Comparison of ENCODE assay signal across 8 cellular contexts in the genomic region with DNA sequence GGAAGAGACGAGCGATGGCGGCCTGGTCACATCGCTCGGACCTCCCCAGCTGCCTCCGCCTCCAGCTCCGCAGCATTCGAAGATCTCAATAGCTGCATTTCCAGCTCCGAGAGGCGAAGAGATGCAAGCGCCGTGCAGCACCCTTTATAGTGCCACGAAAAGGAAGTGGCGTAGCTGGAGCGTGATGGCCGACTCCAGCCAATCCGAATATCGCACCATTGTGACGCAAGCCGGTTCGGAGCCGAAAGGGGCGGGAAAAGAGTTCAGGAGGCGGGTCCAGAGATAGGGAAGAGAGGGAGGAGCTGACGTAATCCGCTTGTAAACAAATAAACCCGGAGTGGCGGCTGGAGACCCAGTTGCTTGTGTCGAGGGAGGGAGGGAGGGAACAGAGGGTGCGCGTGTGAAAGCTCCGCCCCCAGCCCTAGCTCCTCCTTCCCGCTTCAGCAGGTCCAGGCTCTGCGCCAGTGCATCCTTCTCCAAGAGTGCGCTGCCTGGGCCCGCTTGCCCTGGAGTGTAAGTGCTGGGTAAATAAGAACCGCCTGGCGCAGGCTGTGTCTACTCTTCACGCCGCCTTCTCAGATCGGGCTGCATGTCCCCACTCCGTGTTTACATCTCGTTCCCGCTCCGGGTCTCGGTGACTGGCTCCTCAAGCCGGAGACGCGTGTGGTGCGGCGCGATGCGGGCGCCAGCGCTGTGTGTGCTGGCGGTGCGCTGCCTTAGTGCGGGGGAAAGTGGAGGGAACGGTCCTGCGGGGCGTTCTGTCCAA. TPM values are rescaled to one million over a fixed set of nuclear protein-coding genes. Genes with fewer than 3 reads are reported as not detected.
DNase-seq lines count a peak whose midpoint lies in the region; ATAC-seq, FAIRE-seq and TF ChIP-seq lines count a peak whose summit lies in the region.

A gene with protein sequence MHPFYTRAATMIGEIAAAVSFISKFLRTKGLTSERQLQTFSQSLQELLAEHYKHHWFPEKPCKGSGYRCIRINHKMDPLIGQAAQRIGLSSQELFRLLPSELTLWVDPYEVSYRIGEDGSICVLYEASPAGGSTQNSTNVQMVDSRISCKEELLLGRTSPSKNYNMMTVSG (minus strand): TSS at position 116 of the 766 bp plus-strand sequence. CDS start 311 bp downstream, outside the sequence.

- CTCF ChIA-PET in activated CD4-positive, alpha-beta T cell treated with anti-CD3 and anti-CD28 coated beads for 36 hours (lab: Charles Lee): interaction anchor here (0.5 to 2.0 kb wide), 11 partner anchors 9 to 765 kb away, joined by 3 to 9 read pairs (median 4); no protein-coding TSS in a partner anchor

- POLR2A ChIA-PET in activated CD4-positive, alpha-beta T cell treated with anti-CD3 and anti-CD28 coated beads for 36 hours (lab: Charles Lee): interaction anchor here (0.5 to 3.7 kb wide), 41 partner anchors 8 to 765 kb away, joined by 3 to 59 read pairs (median 4); no protein-coding TSS in a partner anchor

- H3K4me3 ChIP-seq in choroid plexus epithelial cell (ENCODE audit: low read depth, low read length): peak within 1 kb of the TSS; percentile 96
- peak within 1 kb of the TSS; percentile 81 to 89 for H3K4me3 ChIP-seq in kidney (ENCODE audit: low read length in 2 of 2)

- no peak for TF ChIP-seq CTCF in choroid plexus epithelial cell (conservative IDR thresholded peaks at IDR 0.05; ENCODE audit: low read depth, low read length)
- no peak for TF ChIP-seq CTCF in kidney (IDR thresholded peaks at IDR 0.05; ENCODE audit: borderline replicate concordance, extremely low read depth, insufficient read depth)

- H3K27ac Mint-ChIP-seq in activated CD4-positive, alpha-beta T cell treated with anti-CD3 and anti-CD28 coated beads for 36 hours: peak within 1 kb of the TSS; percentile 99

- H3K27me3 Mint-ChIP-seq in activated CD4-positive, alpha-beta T cell treated with anti-CD3 and anti-CD28 coated beads for 36 hours: no peaks in the 10 kb centered on the region

- peaks cover 4 to 17% of the 10 kb centered on the region in 2 donors for H3K36me3 ChIP-seq in kidney (ENCODE audit: control insufficient read depth in 1 of 2, insufficient read depth in 2 of 2, low read length in 2 of 2)

- H3K9me3 ChIP-seq in kidney (ENCODE audit: control insufficient read depth in 1 of 2, low read length in 2 of 2): no peaks in the 10 kb centered on the region

- peak within 1 kb of the TSS; percentile 98 to 99 for H3K27ac ChIP-seq in kidney (ENCODE audit: low read depth in 2 of 2, low read length in 2 of 2)

- peak; percentile 72 for ATAC-seq in HG03442 (IDR thresholded peaks at IDR 0.05; ENCODE audit: unreplicated experiment)
- ATAC-seq in activated CD4-positive, alpha-beta T cell treated with anti-CD3 and anti-CD28 coated beads for 36 hours: peak; percentile 78

- no peaks in the 10 kb centered on the region for H3K9me3 Mint-ChIP-seq in activated CD4-positive, alpha-beta T cell treated with anti-CD3 and anti-CD28 coated beads for 36 hours (ENCODE audit: low read depth)

- FAIRE-seq in kidney (lab: Jason Lieb, UNC): peak; percentile 99

- peak; percentile 100 for DNase-seq in Ammon's horn (ENCODE audit: low spot score)
- peak; percentile 79 for DNase-seq in GM19238 (ENCODE audit: insufficient read length, low spot score)
- peak; percentile 99 for DNase-seq in NCI-H524 (lab: John Stamatoyannopoulos, UW)
- DNase-seq in activated CD4-positive, alpha-beta T cell treated with anti-CD3 and anti-CD28 coated beads for 36 hours: peak; percentile 99
- DNase-seq in choroid plexus epithelial cell (ENCODE audit: low read depth): peak; percentile 100
- DNase-seq in kidney: peak; percentile 100
- DNase-seq in stimulated activated CD4-positive, alpha-beta T cell treated with anti-CD3 and anti-CD28 coated beads, Interleukin-15, amount 100 ng/mL, for 24 hours: peak; percentile 98

- H3K4me1 ChIP-seq in kidney (ENCODE audit: control insufficient read depth in 1 of 2, insufficient read depth in 1 of 2, low read depth in 1 of 2, low read length in 2 of 2): no peaks in the 10 kb centered on the region

- intact Hi-C loops in activated CD4-positive, alpha-beta T cell treated with anti-CD3 and anti-CD28 coated beads for 36 hours (cut with DNase I, micrococcal nuclease): loop anchor here (1.0 to 5.0 kb wide), 19 partner anchors 9 to 783 kb away; a partner anchor contains a TSS
- intact Hi-C loops in kidney (cut with DNase I): loop anchor here (10.0 kb wide), 1 partner anchor 429 kb away; no protein-coding TSS in a partner anchor

- peaks cover 22% of the 10 kb centered on the region for H3K4me1 Mint-ChIP-seq in activated CD4-positive, alpha-beta T cell treated with anti-CD3 and anti-CD28 coated beads for 36 hours

- peak within 1 kb of the TSS; percentile 92 to 96 for H3K9ac ChIP-seq in kidney (ENCODE audit: low read length in 2 of 2)

- H3K36me3 Mint-ChIP-seq in activated CD4-positive, alpha-beta T cell treated with anti-CD3 and anti-CD28 coated beads for 36 hours (ENCODE audit: low read depth): peaks cover 64% of the 10 kb centered on the region

- peak within 1 kb of the TSS; percentile 99 for H3K4me3 Mint-ChIP-seq in activated CD4-positive, alpha-beta T cell treated with anti-CD3 and anti-CD28 coated beads for 36 hours

RNA-seq across cellular contexts. Expression of the gene that starts here (rescaled TPM):
- total RNA-seq in activated CD4-positive, alpha-beta T cell treated with anti-CD3 and anti-CD28 coated beads for 36 hours: 100 to 1,000 TPM in 1 of 2 experiments, 10 to 100 TPM in 1; 76.6 to 131 TPM
- total RNA-seq in kidney: 173 TPM
- polyA plus RNA-seq in kidney (ENCODE audit: insufficient read depth, low read depth, low replicate concordance): 59.9 TPM

Comparison
In these comparisons a context has a peak if more than half of its experiments do, and no peak if none do; other contexts are left out.
1. Peak in every context shown above with its lines: DNase-seq, ATAC-seq, H3K4me3 ChIP-seq and H3K27ac ChIP-seq.